Comparison of ENCODE assay signal across 11 cellular contexts in genomic region chr4:144696376-144696775, GRCh38.
"Had no signal": no experiment of that assay in that cellular context is flagged by ENCODE, and none has a peak within 500 bp of the region (broad histone marks: within the 10 kb centered on the region; RNA-seq: fewer than 3 reads in every experiment).

No MANE protein-coding gene starts in this region.

- H3K4me3 ChIP-seq: GM23248, GM23338, HAP-1 had no signal

- ATAC-seq: GM23338, HCT116 had no signal

- FAIRE-seq: H1, H54 had no signal

- DNase-seq: GM23248, GOT3, H7, H9, HCEC 1CT, HFFc6 had no signal
